ENCODE assay signal across 16 cellular contexts in the genomic region with DNA sequence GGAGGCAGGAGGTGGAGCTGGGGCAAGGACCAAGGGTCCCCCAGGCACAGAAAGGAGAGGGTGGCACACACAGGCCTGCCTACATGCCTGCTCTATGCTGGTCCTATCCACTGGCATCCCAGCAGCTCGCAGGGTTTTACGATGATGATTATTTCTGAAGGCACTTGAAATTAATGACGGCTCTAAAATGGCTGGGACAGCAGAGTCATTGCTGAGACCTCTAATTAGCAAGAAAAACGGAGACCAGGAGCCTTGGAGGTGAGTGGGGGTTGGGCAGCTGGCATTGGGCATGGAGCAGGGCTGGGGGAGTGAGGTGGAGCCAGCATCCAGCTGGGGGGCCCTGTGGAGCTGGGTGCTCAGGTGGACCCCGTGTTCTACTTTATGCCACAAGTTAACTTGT. TPM values are rescaled to one million over a fixed set of nuclear protein-coding genes. Genes with fewer than 3 reads are reported as not detected.
A peak's percentile ranks its signal among the peaks of the same experiment; 100 is the strongest.
DNase-seq lines count a peak whose midpoint lies in the region; ATAC-seq and TF ChIP-seq lines count a peak whose summit lies in the region.
"Had no signal": no experiment of that assay in that cellular context is flagged by ENCODE, and none has a peak within 500 bp of the region (broad histone marks: within the 10 kb centered on the region; RNA-seq: fewer than 3 reads in every experiment).

No MANE protein-coding gene starts in this region.

- intact Hi-C loops in Right ventricle myocardium inferior (cut with DNase I): no loop called here
- intact Hi-C loops in Right ventricle myocardium superior (cut with DNase I): no loop called here

- TF ChIP-seq POLR2A in gastroesophageal sphincter (IDR thresholded peaks at IDR 0.05): no peak

- peaks cover 61% of the 10 kb centered on the region for H3K27me3 ChIP-seq in gastroesophageal sphincter

- WGBS in gastroesophageal sphincter (ENCODE audit: low coverage in 1 of 2), 2 donors: 66 to 71% methylated on average over 2 to 3 of the region's 5 CpGs

- no peak for TF ChIP-seq CTCF in gastroesophageal sphincter (IDR thresholded peaks at IDR 0.05)

- no peak overlapping the region for H3K4me3 ChIP-seq in gastroesophageal sphincter
- H3K4me3 ChIP-seq: BLaER1 treated with 17β-estradiol and CSF1 and Interleukin-3, amounts not matched to agents 10 nM and 100 nM; HAP-1 had no signal

- no peaks in the 10 kb centered on the region for H3K36me3 ChIP-seq in gastroesophageal sphincter
- H3K36me3 ChIP-seq: BLaER1 treated with 17β-estradiol and CSF1 and Interleukin-3, amounts not matched to agents 10 nM and 100 nM; HAP-1 had no signal

- no peak for TF ChIP-seq EP300 in gastroesophageal sphincter (IDR thresholded peaks at IDR 0.05)

- peaks cover 0 to 34% (median 10%) of the 10 kb centered on the region in 3 donors for H3K4me1 ChIP-seq in gastroesophageal sphincter

- H3K27ac ChIP-seq in temporal lobe (ENCODE audit: low read depth, low read length) (peak overlapping the region; percentile 50), gastroesophageal sphincter (no peak overlapping the region)
- H3K27ac ChIP-seq: BLaER1 treated with 17β-estradiol and CSF1 and Interleukin-3, amounts not matched to agents 10 nM and 100 nM; HL-60 had no signal

- no peak for ATAC-seq in Right ventricle myocardium inferior
- no peak for ATAC-seq in Right ventricle myocardium superior (ENCODE audit: poor library complexity)
- no peak for ATAC-seq in GM19328 (IDR thresholded peaks at IDR 0.05; ENCODE audit: unreplicated experiment)
- ATAC-seq in gastroesophageal sphincter: no peak
- ATAC-seq: CD8-positive, alpha-beta T cell had no signal

- H3K9me3 ChIP-seq in gastroesophageal sphincter: no peaks in the 10 kb centered on the region
- H3K9me3 ChIP-seq: BLaER1 treated with 17β-estradiol and CSF1 and Interleukin-3, amounts not matched to agents 10 nM and 100 nM; HAP-1 had no signal

- DNase-seq in NCI-H1417 (lab: John Stamatoyannopoulos, UW) (peak in 2 of 3 experiments; percentile 49 to 86), NCI-H1417 treated with DMSO at 0.1 percent for 48 hours (lab: John Stamatoyannopoulos, UW) (no peak), Right ventricle myocardium inferior (ENCODE audit: missing footprints) (peak; percentile 11), Right ventricle myocardium superior (no peak), NCI-H69 (lab: John Stamatoyannopoulos, UW) (peak; percentile 32)
- DNase-seq: 8988T; Calu3; CD8-positive, alpha-beta T cell; DMS79 treated with DMSO at 0.1 percent for 48 hours; GF-D8 had no signal

RNA-seq across cellular contexts. Expression of a gene that starts 3.5 kb away (rescaled TPM):
- 0.78 TPM for total RNA-seq in Right ventricle myocardium inferior
- 0.81 TPM for total RNA-seq in Right ventricle myocardium superior
- total RNA-seq in temporal lobe: 46.2 TPM
- under 1 TPM; 0.13 to 0.87 (median 0.35) TPM for total RNA-seq in gastroesophageal sphincter
- total RNA-seq: Calu3; CD8-positive, alpha-beta T cell had no signal

Comparison
In these comparisons a context has a peak if more than half of its experiments do, and no peak if none do; other contexts are left out.
1. DNase-seq: peak in NCI-H1417 (2 of 3), Right ventricle myocardium inferior (single experiment) and NCI-H69 (single experiment); none in NCI-H1417 treated with DMSO at 0.1 percent for 48 hours (single experiment) and Right ventricle myocardium superior (single experiment).
2. RNA of a gene that starts 3.5 kb away (total RNA-seq): 46.2 TPM in temporal lobe (single experiment); 0.81 TPM in Right ventricle myocardium superior (single experiment), 0.78 TPM in Right ventricle myocardium inferior (single experiment) and 0.13 to 0.87 TPM in gastroesophageal sphincter; every median in the first group is over 10 times any median in the second.